Comparison of ENCODE assay signal across 9 cellular contexts in the genomic region with DNA sequence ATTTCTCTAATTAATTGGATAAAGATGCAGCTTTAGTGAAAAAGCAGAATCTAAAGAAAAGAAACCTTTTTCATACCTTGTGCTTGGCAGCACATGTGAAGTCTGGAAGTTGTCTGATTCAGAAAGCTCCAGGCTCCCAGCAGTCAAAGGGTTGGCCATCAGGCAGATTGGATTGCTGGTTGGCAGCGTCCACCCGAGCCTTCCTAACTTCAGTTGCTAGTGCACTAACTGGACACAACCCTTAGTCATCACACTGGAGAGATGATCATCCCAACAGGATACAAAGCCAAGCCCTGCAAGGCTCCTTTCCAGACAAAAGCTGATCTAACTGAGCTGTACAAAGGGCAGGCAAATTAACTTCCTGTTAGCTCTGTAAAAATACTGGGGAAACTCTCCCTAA.
DNase-seq lines count a peak whose midpoint lies in the region; ATAC-seq and TF ChIP-seq lines count a peak whose summit lies in the region.
"Had no signal": no experiment of that assay in that cellular context is flagged by ENCODE, and none has a peak within 500 bp of the region (broad histone marks: within the 10 kb centered on the region; RNA-seq: fewer than 3 reads in every experiment).

No MANE protein-coding gene starts in this region.

- no peak overlapping the region for H2AK9ac ChIP-seq in IMR-90 (replicated peaks; ENCODE audit: low read depth, low read length, poor library complexity)

- no peaks in the 10 kb centered on the region for H3K9me3 ChIP-seq in IMR-90 (ENCODE audit: control insufficient read depth, insufficient read depth, low read length)
- H3K9me3 ChIP-seq in upper lobe of left lung = no peaks in the 10 kb centered on the region

- TF ChIP-seq POLR2A in IMR-90 (IDR thresholded peaks at IDR 0.05; ENCODE audit: low read depth, low read length) (no peak), upper lobe of left lung (IDR thresholded peaks at IDR 0.05) (no peak)

- peak overlapping the region; percentile 90 for H4K5ac ChIP-seq in IMR-90 (ENCODE audit: low read depth, low read length)

- H3K4me2 ChIP-seq in IMR-90 (ENCODE audit: low read depth, low read length) = peak overlapping the region; percentile 32

- H3K18ac ChIP-seq in IMR-90 (ENCODE audit: low read depth, low read length) = peak overlapping the region; percentile 80

- H2BK5ac ChIP-seq in IMR-90 (ENCODE audit: low read depth, low read length, poor library complexity, severe bottlenecking) = peak overlapping the region; percentile 96

- peak; percentile 66 for ATAC-seq in IMR-90 (ENCODE audit: low read depth)
- ATAC-seq in left lobe of liver = peak; percentile 58
- peak; percentile 59 to 89 for ATAC-seq in upper lobe of left lung (ENCODE audit: low FRiP score in 2 of 2)
- ATAC-seq: naive thymus-derived CD8-positive, alpha-beta T cell; stimulated activated naive CD8-positive, alpha-beta T cell treated with anti-CD3 and anti-CD28 coated beads, Interleukin-15, amount 100 ng/mL, for 72 hours had no signal

- peaks cover 15% of the 10 kb centered on the region for H3K9me1 ChIP-seq in IMR-90 (ENCODE audit: insufficient read depth, low read length)

- TF ChIP-seq CTCF in IMR-90 (conservative IDR thresholded peaks at IDR 0.05; ENCODE audit: low read depth, low read length) (no peak), choroid plexus epithelial cell (conservative IDR thresholded peaks at IDR 0.05; ENCODE audit: low read depth, low read length) (no peak), upper lobe of left lung (IDR thresholded peaks at IDR 0.05) (no peak)

- dilution Hi-C loops in IMR-90 (cut with HindIII; ENCODE audit: low sequenced_read_pairs, unreplicated experiment) = no loop called here

- peaks cover 27% of the 10 kb centered on the region for H3K4me1 ChIP-seq in IMR-90 (ENCODE audit: control insufficient read depth, insufficient read depth, low read length)
- peaks cover 15 to 33% (median 29%) of the 10 kb centered on the region in 4 donors for H3K4me1 ChIP-seq in upper lobe of left lung

- peak overlapping the region; percentile 92 to 94; a peak in 3 of 4 replicates for H4K8ac ChIP-seq in IMR-90 (ENCODE audit: low read depth in 2 of 2, low read length in 2 of 2)

- TF ChIP-seq EP300 in upper lobe of left lung (IDR thresholded peaks at IDR 0.05) = no peak

- peak overlapping the region; percentile 100 for H3K4ac ChIP-seq in IMR-90 (ENCODE audit: low read depth, low read length)

- H3K36me3 ChIP-seq in IMR-90 (ENCODE audit: control insufficient read depth, insufficient read depth, low read length) (no peaks in the 10 kb centered on the region), upper lobe of left lung (no peaks in the 10 kb centered on the region)

- H3K4me3 ChIP-seq in IMR-90 (ENCODE audit: insufficient read depth, low read depth, low read length) (peak overlapping the region; percentile 11; the same call in 1 of the 2 replicates), choroid plexus epithelial cell (ENCODE audit: low read depth, low read length) (no peak overlapping the region), upper lobe of left lung (no peak overlapping the region)

- POLR2A ChIA-PET in IMR-90 (lab: Charles Lee; ENCODE audit: unreplicated experiment) = no interaction called here

- H4K91ac ChIP-seq in IMR-90 (ENCODE audit: insufficient read depth, low read depth, low read length) = peak overlapping the region; percentile 68

- peak overlapping the region; percentile 96; the same call in 1 of the 2 replicates for H3K23ac ChIP-seq in IMR-90 (ENCODE audit: low read depth, low read length)

- H2BK15ac ChIP-seq in IMR-90 (ENCODE audit: low read depth, low read length) = peak overlapping the region; percentile 99; the same call in 2 of the 3 replicates

- no TSS peak for BruUV-seq in IMR-90 (replicated peaks; lab: Mats Ljungman, UMichigan)

- TF ChIP-seq RAD21 in IMR-90 (IDR thresholded peaks at IDR 0.05; ENCODE audit: low read length) = peak; percentile 30

- CTCF ChIA-PET in IMR-90 (lab: Yijun Ruan, JAX) = interaction anchor here (0.8 kb wide), 1 partner anchor 17 kb away, joined by 3 read pairs; no protein-coding TSS in a partner anchor

- H3K9ac ChIP-seq in IMR-90 (ENCODE audit: low read depth, low read length) = peak overlapping the region; percentile 33

- no peak overlapping the region for H2AFZ ChIP-seq in IMR-90 (replicated peaks; ENCODE audit: low read length, poor library complexity)

- 0% methylated on average over 2 of the region's 2 CpGs; no CpG with 5 or more reads in 1 of the 2 experiments for WGBS in IMR-90 (ENCODE audit: extremely low coverage in 2 of 2, insufficient read length in 1 of 2), 2 experiments
- 57 to 66% methylated on average over 2 of the region's 2 CpGs for WGBS in upper lobe of left lung, 2 donors

- in situ Hi-C loops in IMR-90 (cut with MboI; ENCODE audit: low sequenced_read_pairs) = no loop called here

- H3K27me3 ChIP-seq in IMR-90 (ENCODE audit: control insufficient read depth, insufficient read depth, low read length) (no peaks in the 10 kb centered on the region), upper lobe of left lung (no peaks in the 10 kb centered on the region)

- H2BK120ac ChIP-seq in IMR-90 (ENCODE audit: low read depth, low read length) = peak overlapping the region; percentile 98

- peak overlapping the region; percentile 100 for H3K14ac ChIP-seq in IMR-90 (replicated peaks; ENCODE audit: low read depth, low read length)

- H3K27ac ChIP-seq in IMR-90 (ENCODE audit: insufficient read depth, low read length) = peak overlapping the region; percentile 87; the same call in 1 of the 2 replicates
- H3K27ac ChIP-seq in upper lobe of left lung = peak overlapping the region in 2 of 4 donors; percentile 14 to 30

- peak; percentile 93 for DNase-seq in IMR-90
- DNase-seq in choroid plexus epithelial cell (ENCODE audit: low read depth) = peak; percentile 68
- no peak for DNase-seq in left lobe of liver (ENCODE audit: low spot score)
- no peak for DNase-seq in upper lobe of left lung
- DNase-seq in stimulated activated CD4-positive, alpha-beta T cell treated with anti-CD3 and anti-CD28 coated beads, Interleukin-4, amount 100 ng/mL, for 1 hour = no peak
- no peak for DNase-seq in NCI-H774 (lab: John Stamatoyannopoulos, UW)
- no peak for DNase-seq in DMS79 (lab: John Stamatoyannopoulos, UW)
- DNase-seq: naive thymus-derived CD8-positive, alpha-beta T cell; stimulated activated naive CD8-positive, alpha-beta T cell treated with anti-CD3 and anti-CD28 coated beads, Interleukin-15, amount 100 ng/mL, for 72 hours had no signal

- H2BK20ac ChIP-seq in IMR-90 (ENCODE audit: low read depth, low read length) = peak overlapping the region; percentile 97

- no peaks in the 10 kb centered on the region for H4K20me1 ChIP-seq in IMR-90 (ENCODE audit: insufficient read depth, low read length)

- peak overlapping the region; percentile 67 for H3K56ac ChIP-seq in IMR-90 (ENCODE audit: extremely low read depth, insufficient read depth, low read length)

- intact Hi-C loops in IMR-90 (cut with micrococcal nuclease) = loop anchor here (2.0 to 5.0 kb wide), 4 partner anchors 42 to 186 kb away; partner anchors contain the start of gene SNX18

- peaks cover 7 to 39% of the 10 kb centered on the region in 2 experiments; a peak in 3 of 4 replicates for H3K79me1 ChIP-seq in IMR-90 (ENCODE audit: low read depth in 1 of 2, low read length in 2 of 2)

- H2AK5ac ChIP-seq in IMR-90 (ENCODE audit: low read depth, low read length) = peak overlapping the region; percentile 7; the same call in 1 of the 2 replicates

TF ChIP-seq in IMR-90, 13 proteins besides CTCF, POLR2A, EP300 and RAD21:
- TF ChIP-seq RCOR1 (IDR thresholded peaks at IDR 0.05; ENCODE audit: insufficient replicate concordance, low read length) (no peak), FOS (IDR thresholded peaks at IDR 0.05; ENCODE audit: low read depth, low read length) (peak; percentile 29; the same call in 1 of the 2 replicates), MAZ (IDR thresholded peaks at IDR 0.05; ENCODE audit: borderline replicate concordance, low read depth, low read length) (no peak), CEBPB (IDR thresholded peaks at IDR 0.05; ENCODE audit: low read depth, low read length) (no peak), MXI1 (IDR thresholded peaks at IDR 0.05; ENCODE audit: borderline replicate concordance, low read depth, low read length) (peak; percentile 54), MAFK (IDR thresholded peaks at IDR 0.05; ENCODE audit: low read depth, low read length) (0 out of 2 replicates have a peak, but pooled peaks have one; percentile 27), BHLHE40 (IDR thresholded peaks at IDR 0.05; ENCODE audit: low read depth, low read length) (0 out of 2 replicates have a peak, but pooled peaks have one; percentile 3), RFX5 (IDR thresholded peaks at IDR 0.05; ENCODE audit: low read depth, low read length) (no peak), USF2 (IDR thresholded peaks at IDR 0.05; ENCODE audit: low read depth, low read length) (no peak), CHD1 (IDR thresholded peaks at IDR 0.05; ENCODE audit: low read depth, low read length) (no peak), ELK1 (IDR thresholded peaks at IDR 0.05; ENCODE audit: borderline replicate concordance, low read depth, low read length) (no peak), NFE2L2 (IDR thresholded peaks at IDR 0.05; ENCODE audit: low read depth, low read length) (peak; percentile 20; the same call in 1 of the 2 replicates), SMC3 (IDR thresholded peaks at IDR 0.05; ENCODE audit: low read depth, low read length) (0 out of 2 replicates have a peak, but pooled peaks have one; percentile 6)
TF ChIP-seq in IMR-90: peak in this region for 6.

Comparison
In these comparisons a context has a peak if more than half of its experiments do, and no peak if none do; other contexts are left out.
1. DNase-seq: peak in IMR-90 (single experiment) and choroid plexus epithelial cell (single experiment); none in left lobe of liver (single experiment), upper lobe of left lung (0 of 2), stimulated activated CD4-positive, alpha-beta T cell treated with anti-CD3 and anti-CD28 coated beads, Interleukin-4, amount 100 ng/mL, for 1 hour (single experiment), NCI-H774 (single experiment) and DMS79 (single experiment).
2. Peak in every context shown above with its lines, with median percentiles within 50 percentile points of each other: ATAC-seq.